Comparison of ENCODE assay signal across 1 cellular context in genomic region chr14:37170237-37170636, GRCh38.
TF ChIP-seq lines count a peak whose summit lies in the region.

No MANE protein-coding gene starts in this region.

TF ChIP-seq in K562, 482 proteins besides CTCF, POLR2A, EP300 and RAD21:
- 0 out of 2 replicates have a peak, but pooled peaks have one; percentile 42 for TF ChIP-seq JUNB (CRISPR knock-in tag; conservative IDR thresholded peaks at IDR 0.05)
- no peak for TF ChIP-seq ZNF764 (CRISPR knock-in tag; IDR thresholded peaks at IDR 0.05; ENCODE audit: low read depth)
- peak; percentile 86 for TF ChIP-seq ATF3 (IDR thresholded peaks at IDR 0.05)
- no peak for TF ChIP-seq ATF3 (CRISPR knock-in tag; conservative IDR thresholded peaks at IDR 0.05)
- 0 out of 2 replicates have a peak, but pooled peaks have one; percentile 26 for TF ChIP-seq ADNP (tag; IDR thresholded peaks at IDR 0.05)
- TF ChIP-seq ATF1 (CRISPR knock-in tag; IDR thresholded peaks at IDR 0.05), result no peak
- TF ChIP-seq ATF1 (tag; IDR thresholded peaks at IDR 0.05), result no peak
- TF ChIP-seq FOSL1 (tag; conservative IDR thresholded peaks at IDR 0.05), result 0 out of 2 replicates have a peak, but pooled peaks have one; percentile 18
- TF ChIP-seq NR3C1 (CRISPR knock-in tag; IDR thresholded peaks at IDR 0.05), result no peak
- TF ChIP-seq MEIS2 (IDR thresholded peaks at IDR 0.05; ENCODE audit: partially characterized antibody), result peak; percentile 31
- TF ChIP-seq JUND (IDR thresholded peaks at IDR 0.05; ENCODE audit: borderline replicate concordance, low read depth, low read length), result peak; percentile 25; the same call in 1 of the 2 replicates
- TF ChIP-seq JUND (tag; IDR thresholded peaks at IDR 0.05; ENCODE audit: borderline replicate concordance, low read depth, low read length), result no peak
